12 cellular contexts compared by ENCODE assay signal in the genomic region with DNA sequence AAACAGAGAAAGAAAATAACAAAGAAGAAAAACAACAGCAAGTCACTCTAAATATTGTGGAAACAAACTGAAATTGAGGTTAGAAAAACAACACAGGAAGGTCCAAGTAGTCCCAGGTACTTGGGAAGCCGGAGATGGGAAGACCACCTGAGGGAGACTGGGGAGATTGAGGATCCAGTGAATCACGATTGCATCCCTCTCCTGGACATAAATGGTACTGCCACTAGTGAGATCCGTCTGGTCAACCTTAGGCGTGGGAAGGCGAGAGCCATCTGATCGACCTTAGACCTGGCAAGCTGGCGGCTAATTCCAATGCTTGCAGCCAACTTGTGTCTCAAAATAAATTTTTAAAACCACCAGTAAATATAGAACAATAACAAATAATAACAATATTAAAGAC.
DNase-seq lines count a peak whose midpoint lies in the region; ATAC-seq and TF ChIP-seq lines count a peak whose summit lies in the region.
"Had no signal": no experiment of that assay in that cellular context is flagged by ENCODE, and none has a peak within 500 bp of the region (broad histone marks: within the 10 kb centered on the region; RNA-seq: fewer than 3 reads in every experiment).

No MANE protein-coding gene starts in this region.

- no peaks in the 10 kb centered on the region for H3K79me2 ChIP-seq in parathyroid adenoma

- no peak overlapping the region for H3K27ac Mint-ChIP-seq in chondrocyte (ENCODE audit: unreplicated experiment)

- intact Hi-C loops in Right ventricle myocardium superior (cut with DNase I), result no loop called here

- ATAC-seq in GM18909 (IDR thresholded peaks at IDR 0.05; ENCODE audit: poor library complexity, unreplicated experiment), result no peak
- ATAC-seq in Right ventricle myocardium superior (ENCODE audit: poor library complexity), result no peak

- H3K4me1 Mint-ChIP-seq in chondrocyte (ENCODE audit: low read depth), result no peaks in the 10 kb centered on the region

- H3K36me3 Mint-ChIP-seq in chondrocyte (ENCODE audit: low read depth), result peaks cover 2% of the 10 kb centered on the region

- H3K4me2 ChIP-seq in parathyroid adenoma (ENCODE audit: low read length), result no peak overlapping the region
- H3K4me2 ChIP-seq: BLaER1 treated with 17β-estradiol and CSF1 and Interleukin-3, amounts not matched to agents 10 nM and 100 nM had no signal

- H3K9me3 ChIP-seq in parathyroid adenoma (ENCODE audit: control insufficient read depth, low read length), result no peaks in the 10 kb centered on the region

- H3K27me3 ChIP-seq in parathyroid adenoma (ENCODE audit: control insufficient read depth, insufficient read depth, low read length), result no peaks in the 10 kb centered on the region
- H3K27me3 ChIP-seq: BLaER1 treated with 17β-estradiol and CSF1 and Interleukin-3, amounts not matched to agents 10 nM and 100 nM had no signal

- H3K4me3 ChIP-seq in parathyroid adenoma (ENCODE audit: low read depth, low read length), result no peak overlapping the region
- H3K4me3 ChIP-seq: BLaER1 treated with 17β-estradiol and CSF1 and Interleukin-3, amounts not matched to agents 10 nM and 100 nM had no signal

- no peak overlapping the region for H2AFZ ChIP-seq in parathyroid adenoma

- no peaks in the 10 kb centered on the region for H3K4me1 ChIP-seq in parathyroid adenoma
- H3K4me1 ChIP-seq: BLaER1 treated with 17β-estradiol and CSF1 and Interleukin-3, amounts not matched to agents 10 nM and 100 nM had no signal

- H3K9me3 Mint-ChIP-seq in chondrocyte (ENCODE audit: low read depth), result peaks cover 57% of the 10 kb centered on the region

- no peak overlapping the region for H3K9ac ChIP-seq in parathyroid adenoma
- H3K9ac ChIP-seq: BLaER1 treated with 17β-estradiol and CSF1 and Interleukin-3, amounts not matched to agents 10 nM and 100 nM had no signal

- H3K36me3 ChIP-seq in parathyroid adenoma (ENCODE audit: control insufficient read depth, insufficient read depth, low read length), result no peaks in the 10 kb centered on the region
- H3K36me3 ChIP-seq: BLaER1 treated with 17β-estradiol and CSF1 and Interleukin-3, amounts not matched to agents 10 nM and 100 nM had no signal

- no peak overlapping the region for H3K4me3 Mint-ChIP-seq in chondrocyte (ENCODE audit: unreplicated experiment)

- no peaks in the 10 kb centered on the region for H3K27me3 Mint-ChIP-seq in chondrocyte (ENCODE audit: low read depth)

- DNase-seq in NCI-H82 (lab: John Stamatoyannopoulos, UW), result peak; percentile 74
- DNase-seq in NCI-H82 treated with DMSO at 0.1 percent for 48 hours (lab: John Stamatoyannopoulos, UW; ENCODE audit: unreplicated experiment), result no peak
- no peak for DNase-seq in chondrocyte (ENCODE audit: low spot score)
- no peak for DNase-seq in DMS79 (lab: John Stamatoyannopoulos, UW)
- DNase-seq in Right ventricle myocardium superior, result no peak
- DNase-seq: activated T-cell treated with anti-CD3 and anti-CD28 coated beads for 4 hours; effector CD4-positive, alpha-beta T cell; stimulated activated CD4-positive, alpha-beta T cell treated with anti-CD3 and anti-CD28 coated beads, Interleukin-2, amount 100 ng/mL, for 48 hours had no signal

- H3K27ac ChIP-seq in parathyroid adenoma, result no peak overlapping the region
- H3K27ac ChIP-seq: BLaER1 treated with 17β-estradiol and CSF1 and Interleukin-3, amounts not matched to agents 10 nM and 100 nM had no signal

- TF ChIP-seq CTCF in LNCAP (IDR thresholded peaks at IDR 0.05), result peak; percentile 45; the same call in 1 of the 2 replicates
- peak; percentile 47 for TF ChIP-seq CTCF in chondrocyte (IDR thresholded peaks at IDR 0.05)
- TF ChIP-seq CTCF in parathyroid adenoma (IDR thresholded peaks at IDR 0.05), result peak; percentile 15
